1 cellular context compared by ENCODE assay signal in genomic region chr20:48849779-48850178, GRCh38.
TF ChIP-seq lines count a peak whose summit lies in the region.

No MANE protein-coding gene starts in this region.

TF ChIP-seq in K562, 482 proteins besides CTCF, POLR2A, EP300 and RAD21 (continued from another document):
- TF ChIP-seq ZNF740 (CRISPR knock-in tag; IDR thresholded peaks at IDR 0.05), result peak; percentile 69
- no peak for TF ChIP-seq ZNF740 (tag; IDR thresholded peaks at IDR 0.05)
- TF ChIP-seq RCOR1 (IDR thresholded peaks at IDR 0.05; ENCODE audit: borderline replicate concordance in 1 of 2, low read depth in 2 of 2, low read length in 2 of 2), result peak in 1 of 2 experiments; percentile 54; a peak in 1 of 4 replicates
- no peak for TF ChIP-seq HINFP (tag; conservative IDR thresholded peaks at IDR 0.05; ENCODE audit: low read depth)
- TF ChIP-seq ZNF347 (CRISPR knock-in tag; IDR thresholded peaks at IDR 0.05; ENCODE audit: low read depth), result no peak
- no peak for TF ChIP-seq ZNF224 (CRISPR knock-in tag; IDR thresholded peaks at IDR 0.05)
- no peak for TF ChIP-seq EWSR1 (IDR thresholded peaks at IDR 0.05; ENCODE audit: borderline replicate concordance, low read depth, partially characterized antibody)
- TF ChIP-seq PBX2 (CRISPR knock-in tag; IDR thresholded peaks at IDR 0.05; ENCODE audit: low read depth), result no peak
- no peak for TF ChIP-seq PBX2 (tag; conservative IDR thresholded peaks at IDR 0.05; ENCODE audit: low read depth)
- 0 out of 2 replicates have a peak, but pooled peaks have one; percentile 49 for TF ChIP-seq SMARCA5 (IDR thresholded peaks at IDR 0.05)
- TF ChIP-seq HMBOX1 (IDR thresholded peaks at IDR 0.05), result no peak
- TF ChIP-seq CGGBP1 (CRISPR knock-in tag; IDR thresholded peaks at IDR 0.05), result no peak
- TF ChIP-seq RBM25 (IDR thresholded peaks at IDR 0.05; ENCODE audit: low read depth, low read length, severe bottlenecking), result peak; percentile 88
- no peak for TF ChIP-seq ZNF445 (CRISPR knock-in tag; IDR thresholded peaks at IDR 0.05; ENCODE audit: low read depth)
- peak; percentile 66 to 78 for TF ChIP-seq KDM1A (IDR thresholded peaks at IDR 0.05)
- no peak for TF ChIP-seq MXI1 (IDR thresholded peaks at IDR 0.05; ENCODE audit: low read depth, low read length)
- TF ChIP-seq HDAC2 (IDR thresholded peaks at IDR 0.05), result 0 out of 2 replicates have a peak, but pooled peaks have one; percentile 20
